In the genomic region with DNA sequence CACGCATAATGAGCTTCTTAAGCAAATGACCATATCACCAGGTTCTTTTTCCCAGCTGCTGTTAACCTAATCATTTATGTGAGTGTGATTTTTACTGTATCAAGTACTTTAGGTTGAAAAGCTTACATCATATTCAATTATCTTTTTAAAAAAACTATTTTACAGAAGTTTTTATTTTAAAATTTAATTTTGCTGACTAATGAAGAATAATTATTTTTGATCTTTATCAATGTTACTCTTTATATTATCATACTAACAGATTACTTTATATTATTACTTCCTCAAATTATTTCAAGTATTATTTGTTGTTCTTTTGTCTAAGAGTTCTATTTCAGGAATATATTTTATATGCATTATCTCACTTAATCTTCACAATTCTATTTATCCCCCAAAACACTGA, we compare ENCODE assay signal across 19 cellular contexts.
DNase-seq lines count a peak whose midpoint lies in the region; ATAC-seq, FAIRE-seq and TF ChIP-seq lines count a peak whose summit lies in the region.
"Had no signal": no experiment of that assay in that cellular context is flagged by ENCODE, and none has a peak within 500 bp of the region (broad histone marks: within the 10 kb centered on the region; RNA-seq: fewer than 3 reads in every experiment).

No MANE protein-coding gene starts in this region.

- POLR2A ChIA-PET in A549 (lab: Yijun Ruan, JAX): no interaction called here

- no peaks in the 10 kb centered on the region for H3K27me3 Mint-ChIP-seq in nephron progenitor cell (ENCODE audit: low read depth, poor library complexity)
- H3K27me3 Mint-ChIP-seq in activated T-cell treated with anti-CD3 and anti-CD28 coated beads, Interleukin-2, amount 50 U/mL, for 4 hours (ENCODE audit: low read depth): no peaks in the 10 kb centered on the region
- H3K27me3 Mint-ChIP-seq: IgD-negative memory B cell had no signal

- CTCF ChIA-PET in A549 (lab: Yijun Ruan, JAX): interaction anchor here (0.6 to 3.4 kb wide), 4 partner anchors 11 to 434 kb away, joined by 3 to 15 read pairs (median 4); a partner anchor contains a TSS

- H3K36me3 ChIP-seq in SK-N-MC (ENCODE audit: insufficient read depth, low read length) (no peaks in the 10 kb centered on the region), hepatocyte (replicated peaks; ENCODE audit: insufficient read depth, low read depth) (no peaks in the 10 kb centered on the region)

- no peaks in the 10 kb centered on the region for H4K20me1 ChIP-seq in hepatocyte (ENCODE audit: insufficient read depth, poor library complexity, severe bottlenecking)

- H3K27ac ChIP-seq in A549: no peak overlapping the region
- no peak overlapping the region; the same call in 1 of the 2 replicates for H3K27ac ChIP-seq in SK-N-MC
- H3K27ac ChIP-seq in hepatocyte: peak overlapping the region; percentile 6
- H3K27ac ChIP-seq: GM23248 had no signal

- no peak for TF ChIP-seq RAD21 in A549 (conservative IDR thresholded peaks at IDR 0.05 in 1 of 2, IDR thresholded peaks at IDR 0.05 in 1 of 2)

- H3K9me3 ChIP-seq in A549: no peaks in the 10 kb centered on the region
- H3K9me3 ChIP-seq in SK-N-MC (ENCODE audit: low read depth, low read length): no peaks in the 10 kb centered on the region
- no peaks in the 10 kb centered on the region for H3K9me3 ChIP-seq in hepatocyte (ENCODE audit: low read depth)

- H3K27ac Mint-ChIP-seq in nephron progenitor cell: peak overlapping the region; percentile 97
- H3K27ac Mint-ChIP-seq: CD8-positive, alpha-beta T cell; IgD-negative memory B cell had no signal

- TF ChIP-seq CTCF in A549 (IDR thresholded peaks at IDR 0.05): no peak
- TF ChIP-seq CTCF in hepatocyte (IDR thresholded peaks at IDR 0.05; ENCODE audit: poor library complexity): no peak
- no peak for TF ChIP-seq CTCF in nephron progenitor cell (IDR thresholded peaks at IDR 0.05)
- TF ChIP-seq CTCF in GM10266 (IDR thresholded peaks at IDR 0.05; ENCODE audit: control insufficient read depth, insufficient read depth, low read depth, missing control alignments): no peak

- 94% methylated on average over 1 of the region's 1 CpG for WGBS in A549 (ENCODE audit: missing lambda C conversion rate)
- WGBS in hepatocyte (ENCODE audit: low lambda C conversion rate, missing lambda C conversion rate): 95% methylated on average over 1 of the region's 1 CpG

- H3K9ac ChIP-seq in SK-N-MC (ENCODE audit: insufficient read length): peak overlapping the region; percentile 52
- H3K9ac ChIP-seq: GM23248 had no signal

- peaks cover 13% of the 10 kb centered on the region for H3K36me3 Mint-ChIP-seq in nephron progenitor cell (ENCODE audit: low read depth)
- peaks cover 13% of the 10 kb centered on the region for H3K36me3 Mint-ChIP-seq in activated T-cell treated with anti-CD3 and anti-CD28 coated beads, Interleukin-2, amount 50 U/mL, for 4 hours (ENCODE audit: insufficient read depth)
- H3K36me3 Mint-ChIP-seq: CD8-positive, alpha-beta T cell; IgD-negative memory B cell had no signal

- H3K79me2 ChIP-seq in hepatocyte: no peaks in the 10 kb centered on the region

- H3K4me2 ChIP-seq in A549 (no peak overlapping the region), hepatocyte (peak overlapping the region; percentile 61)

- no peak for TF ChIP-seq POLR2A in A549 (IDR thresholded peaks at IDR 0.05; ENCODE audit: low read length)

- no peak for DNase-seq in A549 (ENCODE audit: low read depth in 1 of 2, low spot score in 1 of 2)
- DNase-seq in SK-N-MC (ENCODE audit: low read depth, low spot score): no peak
- no peak for DNase-seq in hepatocyte (ENCODE audit: low spot score)
- DNase-seq in nephron progenitor cell: no peak
- DNase-seq in DMS153 treated with DMSO at 0.1 percent for 48 hours (lab: John Stamatoyannopoulos, UW; ENCODE audit: unreplicated experiment): no peak
- no peak for DNase-seq in GM10266 (ENCODE audit: extremely low spot score)
- DNase-seq in activated T-cell treated with anti-CD3 and anti-CD28 coated beads, Interleukin-2, amount 50 U/mL, for 4 hours: no peak
- DNase-seq: CD8-positive, alpha-beta T cell; COR-L47; DMS153; GM23248 had no signal

- H3K9me3 Mint-ChIP-seq in nephron progenitor cell: no peaks in the 10 kb centered on the region
- H3K9me3 Mint-ChIP-seq in activated T-cell treated with anti-CD3 and anti-CD28 coated beads, Interleukin-2, amount 50 U/mL, for 4 hours: peaks cover 3% of the 10 kb centered on the region
- H3K9me3 Mint-ChIP-seq: CD8-positive, alpha-beta T cell had no signal

- H3K4me3 ChIP-seq in A549 (no peak overlapping the region), SK-N-MC (peak overlapping the region; percentile 48; the same call in 1 of the 2 replicates), hepatocyte (no peak overlapping the region)
- H3K4me3 ChIP-seq: GM12878, GM23248 had no signal

- no peaks in the 10 kb centered on the region for H3K9me2 ChIP-seq in hepatocyte (replicated peaks; ENCODE audit: insufficient read depth)

- H3K4me3 Mint-ChIP-seq in nephron progenitor cell: peak overlapping the region; percentile 60
- H3K4me3 Mint-ChIP-seq in activated T-cell treated with anti-CD3 and anti-CD28 coated beads, Interleukin-2, amount 50 U/mL, for 4 hours: no peak overlapping the region
- H3K4me3 Mint-ChIP-seq: CD14-positive monocyte; CD8-positive, alpha-beta T cell; IgD-negative memory B cell had no signal

- no peak for TF ChIP-seq EP300 in A549 (IDR thresholded peaks at IDR 0.05)

- FAIRE-seq in A549 (lab: Jason Lieb, UNC): no peak
- FAIRE-seq: D721Med, GM12878, GM18507, H54 had no signal

- H2AFZ ChIP-seq in hepatocyte: peak overlapping the region; percentile 16
- H2AFZ ChIP-seq: GM23248 had no signal

- H3K4me1 ChIP-seq in A549: no peaks in the 10 kb centered on the region
- peaks cover 4% of the 10 kb centered on the region for H3K4me1 ChIP-seq in hepatocyte (ENCODE audit: insufficient read depth)

- H3K4me1 Mint-ChIP-seq in nephron progenitor cell: peaks cover 13% of the 10 kb centered on the region
- H3K4me1 Mint-ChIP-seq in activated T-cell treated with anti-CD3 and anti-CD28 coated beads, Interleukin-2, amount 50 U/mL, for 4 hours (ENCODE audit: low read depth): no peaks in the 10 kb centered on the region
- H3K4me1 Mint-ChIP-seq: CD14-positive monocyte, IgD-negative memory B cell had no signal

- no peak for ATAC-seq in A549
- no peak for ATAC-seq in HG03097 (IDR thresholded peaks at IDR 0.05; ENCODE audit: low FRiP score, unreplicated experiment)
- ATAC-seq in activated T-cell treated with anti-CD3 and anti-CD28 coated beads, Interleukin-2, amount 50 U/mL, for 4 hours: no peak
- ATAC-seq: CD8-positive, alpha-beta T cell; HCT116 had no signal

- H3K27me3 ChIP-seq in hepatocyte: no peaks in the 10 kb centered on the region

TF ChIP-seq in A549, 52 proteins besides CTCF, POLR2A, EP300 and RAD21:
- TF ChIP-seq MAFK (IDR thresholded peaks at IDR 0.05; ENCODE audit: partially characterized antibody): peak; percentile 68
- no peak for TF ChIP-seq EHF (CRISPR knock-in tag; IDR thresholded peaks at IDR 0.05)
- TF ChIP-seq CHD4 (IDR thresholded peaks at IDR 0.05; ENCODE audit: borderline replicate concordance): no peak
